ENCODE assay signal across 8 cellular contexts in the genomic region with DNA sequence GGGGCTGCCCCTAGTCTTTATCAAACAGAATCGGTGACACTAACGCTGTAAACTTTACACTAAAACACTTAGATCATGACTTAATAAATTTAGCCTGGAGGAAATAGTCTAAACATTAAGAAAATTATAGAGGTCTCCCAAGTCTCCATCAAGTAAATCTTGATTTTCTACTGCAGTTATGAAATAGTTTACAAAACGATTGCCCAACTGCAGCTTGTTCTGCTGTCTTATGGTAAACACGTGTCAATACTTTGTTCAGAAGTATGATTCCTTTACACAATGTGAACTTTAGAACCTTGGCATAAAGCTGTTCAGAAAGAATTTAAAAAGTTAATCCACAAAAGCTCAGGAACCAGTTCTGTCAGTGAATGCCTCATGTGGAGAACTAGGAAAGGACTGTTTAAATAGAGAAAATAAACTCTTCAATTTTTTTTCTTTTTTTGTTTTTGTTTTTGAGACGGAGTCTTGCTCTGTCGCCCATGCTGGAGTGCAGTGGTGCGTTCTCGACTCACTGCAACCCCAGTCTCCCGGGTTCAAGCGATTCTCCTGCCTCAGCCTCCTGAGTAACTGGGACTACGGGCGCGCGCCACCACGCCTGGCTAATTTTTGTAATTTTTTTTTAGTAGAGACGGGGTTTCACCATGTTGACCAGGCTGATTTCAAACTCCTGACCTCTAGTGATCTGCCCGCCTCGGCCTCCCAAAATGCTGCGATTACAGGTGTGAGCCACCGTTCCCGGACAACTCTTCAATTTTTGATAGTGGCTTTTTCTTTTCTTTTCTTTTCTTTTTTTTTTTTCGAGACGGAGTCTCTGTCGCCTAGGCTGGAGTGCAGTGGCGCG. TPM values are rescaled to one million over a fixed set of nuclear protein-coding genes. Genes with fewer than 3 reads are reported as not detected.
DNase-seq lines count a peak whose midpoint lies in the region; ATAC-seq and TF ChIP-seq lines count a peak whose summit lies in the region.

No MANE protein-coding gene starts in this region.

- peaks cover 7% of the 10 kb centered on the region for H3K36me3 Mint-ChIP-seq in CD4-positive, alpha-beta T cell (ENCODE audit: low read depth)

- POLR2A ChIA-PET in CD4-positive, alpha-beta T cell (lab: Charles Lee): interaction anchor here (0.7 to 3.3 kb wide), 3 partner anchors 13 to 40 kb away, joined by 3 to 33 read pairs (median 5); no protein-coding TSS in a partner anchor

- H3K27me3 ChIP-seq in CD4-positive, alpha-beta T cell (ENCODE audit: control insufficient read depth, insufficient read depth, low read length): no peaks in the 10 kb centered on the region
- no peaks in the 10 kb centered on the region for H3K27me3 ChIP-seq in Loucy (ENCODE audit: insufficient read depth, low read length, poor library complexity, severe bottlenecking)
- H3K27me3 ChIP-seq in mucosa of stomach (ENCODE audit: control insufficient read depth, insufficient read depth, low read length): no peaks in the 10 kb centered on the region

- H3K9ac ChIP-seq in Loucy (ENCODE audit: low read depth, low read length, poor library complexity, severe bottlenecking) (peak overlapping the region; percentile 92), mucosa of stomach (ENCODE audit: low read length) (peak overlapping the region; percentile 80)

- CTCF ChIA-PET in CD4-positive, alpha-beta T cell (lab: Charles Lee): interaction anchor here (0.5 to 1.4 kb wide), 3 partner anchors 14 to 35 kb away, joined by 3 to 5 read pairs (median 3); no protein-coding TSS in a partner anchor

- H3K4me3 ChIP-seq in Loucy (ENCODE audit: low read length, poor library complexity, severe bottlenecking): peak overlapping the region; percentile 99
- peak overlapping the region; percentile 93 for H3K4me3 ChIP-seq in choroid plexus epithelial cell (ENCODE audit: low read depth, low read length)
- H3K4me3 ChIP-seq in mucosa of stomach (ENCODE audit: low read length): peak overlapping the region; percentile 23

- H3K27ac Mint-ChIP-seq in CD4-positive, alpha-beta T cell: peak overlapping the region; percentile 89

- H4K20me1 ChIP-seq in Loucy (ENCODE audit: insufficient read depth, low read length, poor library complexity, severe bottlenecking): peaks cover 33% of the 10 kb centered on the region

- peaks cover 59% of the 10 kb centered on the region for H3K4me1 Mint-ChIP-seq in CD4-positive, alpha-beta T cell (ENCODE audit: low read depth)

- no peak for TF ChIP-seq CTCF in CD4-positive, alpha-beta T cell (IDR thresholded peaks at IDR 0.05)
- TF ChIP-seq CTCF in Loucy (conservative IDR thresholded peaks at IDR 0.05; ENCODE audit: low read length) (no peak), choroid plexus epithelial cell (conservative IDR thresholded peaks at IDR 0.05; ENCODE audit: low read depth, low read length) (no peak)

- H3K27me3 Mint-ChIP-seq in CD4-positive, alpha-beta T cell: no peaks in the 10 kb centered on the region

- peak overlapping the region; percentile 97 for H3K4me2 ChIP-seq in Loucy (ENCODE audit: low read depth, low read length, poor library complexity, severe bottlenecking)

- no peaks in the 10 kb centered on the region for H3K9me2 ChIP-seq in Loucy (replicated peaks; ENCODE audit: low read depth, low read length)

- H3K4me1 ChIP-seq in Loucy (ENCODE audit: insufficient read depth, low read length, poor library complexity, severe bottlenecking): peaks cover 49% of the 10 kb centered on the region
- H3K4me1 ChIP-seq in mucosa of stomach (ENCODE audit: control insufficient read depth, insufficient read depth, low read length): peaks cover 35% of the 10 kb centered on the region

- no peak for DNase-seq in CD4-positive, alpha-beta T cell
- peak; percentile 92 for DNase-seq in choroid plexus epithelial cell (ENCODE audit: low read depth)
- DNase-seq in NCI-H1048 (lab: John Stamatoyannopoulos, UW): no peak
- no peak for DNase-seq in stimulated activated CD4-positive, alpha-beta T cell treated with anti-CD3 and anti-CD28 coated beads, Interleukin-15, amount 100 ng/mL, for 24 hours
- no peak for DNase-seq in NCI-H146 (lab: John Stamatoyannopoulos, UW)

- intact Hi-C loops in CD4-positive, alpha-beta T cell (cut with DNase I, micrococcal nuclease): loop anchor here (5.0 to 10.0 kb wide), 4 partner anchors 63 to 596 kb away; a partner anchor contains a TSS

- ATAC-seq in CD4-positive, alpha-beta T cell (ENCODE audit: poor library complexity): no peak
- no peak for ATAC-seq in GM21526 (IDR thresholded peaks at IDR 0.05; ENCODE audit: low FRiP score, unreplicated experiment)

- H3K36me3 ChIP-seq in Loucy (ENCODE audit: insufficient read depth, low read length) (no peaks in the 10 kb centered on the region), mucosa of stomach (ENCODE audit: control insufficient read depth, insufficient read depth, low read length) (no peaks in the 10 kb centered on the region)

- H3K27ac ChIP-seq in CD4-positive, alpha-beta T cell (ENCODE audit: low read depth, low read length): peak overlapping the region; percentile 91

- peaks cover 62% of the 10 kb centered on the region for H3K79me2 ChIP-seq in Loucy (ENCODE audit: insufficient read depth, low read length)

- peaks cover 2% of the 10 kb centered on the region; the same call in 1 of the 2 replicates for H3F3A ChIP-seq in Loucy (ENCODE audit: low read depth)

- no peak overlapping the region for H2AFZ ChIP-seq in Loucy (ENCODE audit: low read length)

- peak overlapping the region; percentile 97 for H3K4me3 Mint-ChIP-seq in CD4-positive, alpha-beta T cell

- H3K9me3 Mint-ChIP-seq in CD4-positive, alpha-beta T cell: no peaks in the 10 kb centered on the region

- H3K9me3 ChIP-seq in CD4-positive, alpha-beta T cell (ENCODE audit: control insufficient read depth, low read length): no peaks in the 10 kb centered on the region
- no peaks in the 10 kb centered on the region for H3K9me3 ChIP-seq in Loucy (ENCODE audit: insufficient read depth, low read depth, low read length)
- H3K9me3 ChIP-seq in mucosa of stomach (ENCODE audit: control insufficient read depth, low read length): no peaks in the 10 kb centered on the region

RNA-seq across cellular contexts. Expression of a gene that starts 1.6 kb away (rescaled TPM):
- 10 to 100 TPM; 24.2 to 29.9 TPM for total RNA-seq in CD4-positive, alpha-beta T cell

RNA-seq across cellular contexts. Expression of a gene that starts 34.1 kb away (rescaled TPM):
- 1 to 10 TPM; 3.8 to 4.6 TPM for total RNA-seq in CD4-positive, alpha-beta T cell

Comparison
In these comparisons a context has a peak if more than half of its experiments do, and no peak if none do; other contexts are left out.
1. H3K4me3 ChIP-seq: peak in every context shown above with its lines; median percentile 99 in Loucy; 93 in choroid plexus epithelial cell; 23 in mucosa of stomach.